8 cellular contexts compared by ENCODE assay signal in the genomic region with DNA sequence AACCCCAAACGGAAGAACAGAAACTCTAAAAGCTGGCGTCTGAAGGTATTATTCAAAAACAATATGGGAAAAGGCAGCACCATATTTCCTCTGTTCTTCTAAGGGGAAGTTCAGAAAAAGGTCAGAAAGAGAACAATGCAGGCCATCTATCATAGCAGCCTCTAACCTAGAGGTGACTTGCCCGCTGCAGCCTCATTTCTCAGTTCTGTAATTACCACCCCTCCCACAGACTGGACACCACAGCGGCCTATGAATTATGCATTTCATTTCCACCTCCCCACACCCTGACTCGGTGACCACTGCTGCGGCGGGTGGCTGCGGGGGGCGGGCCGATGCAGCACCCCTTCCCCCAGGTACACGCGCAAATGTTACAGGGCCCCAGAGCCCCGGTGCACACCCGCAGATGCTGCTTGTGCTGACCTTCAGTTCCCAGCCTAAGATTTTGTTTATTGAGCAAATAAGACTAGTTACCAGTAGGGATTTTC.
A peak's percentile ranks its signal among the peaks of the same experiment; 100 is the strongest.
DNase-seq lines count a peak whose midpoint lies in the region; ATAC-seq and TF ChIP-seq lines count a peak whose summit lies in the region.

No MANE protein-coding gene starts in this region.

- no peaks in the 10 kb centered on the region for H3K36me3 Mint-ChIP-seq in effector memory CD8-positive, alpha-beta T cell (ENCODE audit: insufficient read depth)

- H3K4me3 ChIP-seq in NB4 (ENCODE audit: low read depth, low read length), result no peak overlapping the region

- H3K9me3 Mint-ChIP-seq in effector memory CD8-positive, alpha-beta T cell, result no peaks in the 10 kb centered on the region

- no peak for TF ChIP-seq CTCF in NB4 (IDR thresholded peaks at IDR 0.05; ENCODE audit: low read depth, low read length)

- no peaks in the 10 kb centered on the region for H3K27me3 Mint-ChIP-seq in effector memory CD8-positive, alpha-beta T cell

- H3K27ac Mint-ChIP-seq in effector memory CD8-positive, alpha-beta T cell, result peak overlapping the region in 1 of 2 donors; percentile 87

- peak overlapping the region in 1 of 2 donors; percentile 43 for H3K4me3 Mint-ChIP-seq in effector memory CD8-positive, alpha-beta T cell

- TF ChIP-seq POLR2A in GM18505 (IDR thresholded peaks at IDR 0.05; ENCODE audit: borderline replicate concordance, extremely low read depth, insufficient read depth, insufficient read length), result no peak
- TF ChIP-seq POLR2A in NB4 (IDR thresholded peaks at IDR 0.05; ENCODE audit: extremely low read depth, insufficient read length), result no peak

- H3K4me1 Mint-ChIP-seq in effector memory CD8-positive, alpha-beta T cell (ENCODE audit: low read depth in 2 of 2), result peaks cover 14 to 21% of the 10 kb centered on the region in 2 donors

- ATAC-seq in GM18505 (IDR thresholded peaks at IDR 0.05; ENCODE audit: unreplicated experiment) (peak; percentile 80), GM21529 (IDR thresholded peaks at IDR 0.05; ENCODE audit: unreplicated experiment) (peak; percentile 91)
- ATAC-seq in effector memory CD8-positive, alpha-beta T cell (replicated peaks), result peak; percentile 42

- DNase-seq in NB4 (ENCODE audit: low read depth) (peak; percentile 79), NCI-H345 (lab: John Stamatoyannopoulos, UW) (no peak), NCI-H2029 (lab: John Stamatoyannopoulos, UW) (no peak), NCI-H1105 (lab: John Stamatoyannopoulos, UW) (no peak)
- DNase-seq in effector memory CD8-positive, alpha-beta T cell, result no peak
- DNase-seq in stimulated activated CD8-positive, alpha-beta memory T cell treated with anti-CD3 and anti-CD28 coated beads, Interleukin-7, amount 100 ng/mL, for 48 hours (ENCODE audit: extremely low read depth in 1 of 2, low read depth in 1 of 2), result peak; percentile 33 to 44

Comparison
In these comparisons a context has a peak if more than half of its experiments do, and no peak if none do; other contexts are left out.
1. DNase-seq: peak in NB4 (single experiment) and stimulated activated CD8-positive, alpha-beta memory T cell treated with anti-CD3 and anti-CD28 coated beads, Interleukin-7, amount 100 ng/mL, for 48 hours (2 of 2); none in effector memory CD8-positive, alpha-beta T cell (0 of 3), NCI-H345 (single experiment), NCI-H2029 (single experiment) and NCI-H1105 (single experiment).
2. Peak in every context shown above with its lines, with median percentiles within 50 percentile points of each other: ATAC-seq.